16 cellular contexts compared by ENCODE assay signal in the genomic region with DNA sequence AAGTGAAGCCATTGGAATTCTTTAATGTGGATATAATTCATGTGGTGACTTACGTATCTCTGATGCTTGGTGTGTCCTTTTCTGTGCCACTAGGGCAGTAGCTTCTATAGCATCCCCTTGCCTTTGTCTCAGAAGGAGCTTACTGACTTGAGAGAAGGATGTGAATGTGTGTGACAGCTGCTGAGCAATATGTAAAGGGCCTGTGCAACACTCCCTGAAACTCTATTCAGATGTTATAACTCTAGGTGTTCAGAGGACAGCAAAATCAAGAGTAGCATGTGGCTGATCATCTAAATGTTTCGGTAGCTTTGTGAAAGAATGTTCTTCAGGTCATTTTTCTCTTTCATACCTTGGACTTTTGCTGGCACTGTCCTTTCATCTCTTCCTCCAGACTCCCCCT.
DNase-seq lines count a peak whose midpoint lies in the region; ATAC-seq and TF ChIP-seq lines count a peak whose summit lies in the region.
"Had no signal": no experiment of that assay in that cellular context is flagged by ENCODE, and none has a peak within 500 bp of the region (broad histone marks: within the 10 kb centered on the region; RNA-seq: fewer than 3 reads in every experiment).

No MANE protein-coding gene starts in this region.

- H3K4me3 Mint-ChIP-seq in CD4-positive, alpha-beta memory T cell, result no peak overlapping the region

- H3K36me3 ChIP-seq in BE2C (no peaks in the 10 kb centered on the region), upper lobe of right lung (peaks cover 29% of the 10 kb centered on the region)
- H3K36me3 ChIP-seq in CD4-positive, alpha-beta memory T cell (ENCODE audit: insufficient read depth, low read length), result no peaks in the 10 kb centered on the region

- no peak for DNase-seq in NCI-H1417 treated with DMSO at 0.1 percent for 48 hours (lab: John Stamatoyannopoulos, UW)
- no peak for DNase-seq in BE2C
- DNase-seq in upper lobe of right lung, result no peak
- no peak for DNase-seq in CD4-positive, alpha-beta memory T cell
- DNase-seq: GM23248, NCI-H1092, NCI-H187, NCI-H446, SK-N-SH, T-helper 1 cell had no signal

- no peaks in the 10 kb centered on the region for H3K27me3 Mint-ChIP-seq in CD4-positive, alpha-beta memory T cell

- POLR2A ChIA-PET in CD4-positive, alpha-beta memory T cell (lab: Charles Lee; ENCODE audit: partially characterized antibody), result no interaction called here

- H3K4me3 ChIP-seq in BE2C (ENCODE audit: low read depth, low read length) (no peak overlapping the region), upper lobe of right lung (no peak overlapping the region)
- H3K4me3 ChIP-seq in CD4-positive, alpha-beta memory T cell (ENCODE audit: low read length in 2 of 2), result no peak overlapping the region
- H3K4me3 ChIP-seq: BLaER1, GM23248 had no signal

- CTCF ChIA-PET in CD4-positive, alpha-beta memory T cell (lab: Charles Lee; ENCODE audit: partially characterized antibody), result interaction anchor here (1.0 kb wide), 1 partner anchor 51 kb away, joined by 4 read pairs; no protein-coding TSS in a partner anchor

- no peaks in the 10 kb centered on the region for H3K4me1 Mint-ChIP-seq in CD4-positive, alpha-beta memory T cell

- no peak overlapping the region for H3K27ac Mint-ChIP-seq in CD4-positive, alpha-beta memory T cell

- H3K9me3 ChIP-seq in BE2C (no peaks in the 10 kb centered on the region), upper lobe of right lung (no peaks in the 10 kb centered on the region)
- H3K9me3 ChIP-seq in CD4-positive, alpha-beta memory T cell (ENCODE audit: control insufficient read depth in 1 of 2, low read length in 2 of 2), result no peaks in the 10 kb centered on the region
- H3K9me3 ChIP-seq: BLaER1, SK-N-SH had no signal

- intact Hi-C loops in upper lobe of right lung (cut with DNase I), result loop anchor here (2.0 kb wide), 1 partner anchor 25 kb away; no protein-coding TSS in a partner anchor
- intact Hi-C loops in CD4-positive, alpha-beta memory T cell (cut with micrococcal nuclease), result no loop called here

- H3K9me3 Mint-ChIP-seq in CD4-positive, alpha-beta memory T cell, result peaks cover 0 to 5% (median 0%) of the 10 kb centered on the region in 8 donors

- TF ChIP-seq CTCF in BE2C (IDR thresholded peaks at IDR 0.05; ENCODE audit: low read depth, low read length) (no peak), upper lobe of right lung (IDR thresholded peaks at IDR 0.05) (no peak)

- peak; percentile 41 for ATAC-seq in GM18870 (IDR thresholded peaks at IDR 0.05; ENCODE audit: unreplicated experiment)
- peak; percentile 45 for ATAC-seq in HG02798 (IDR thresholded peaks at IDR 0.05; ENCODE audit: poor library complexity, unreplicated experiment)
- ATAC-seq in HG03442 (IDR thresholded peaks at IDR 0.05; ENCODE audit: unreplicated experiment), result peak; percentile 70
- no peak for ATAC-seq in upper lobe of right lung
- ATAC-seq: Panc1, Right ventricle myocardium inferior had no signal

- H3K27me3 ChIP-seq in BE2C, result no peaks in the 10 kb centered on the region
- H3K27me3 ChIP-seq in upper lobe of right lung, result no peaks in the 10 kb centered on the region
- no peaks in the 10 kb centered on the region for H3K27me3 ChIP-seq in CD4-positive, alpha-beta memory T cell (ENCODE audit: insufficient read depth, low read length)
- H3K27me3 ChIP-seq: BLaER1 had no signal

- H3K27ac ChIP-seq in upper lobe of right lung, result no peak overlapping the region
- no peak overlapping the region for H3K27ac ChIP-seq in CD4-positive, alpha-beta memory T cell (ENCODE audit: low read depth, low read length)
- H3K27ac ChIP-seq: BLaER1, GM23248 had no signal

- no peaks in the 10 kb centered on the region for H3K4me1 ChIP-seq in BE2C
- no peaks in the 10 kb centered on the region for H3K4me1 ChIP-seq in upper lobe of right lung
- no peaks in the 10 kb centered on the region for H3K4me1 ChIP-seq in CD4-positive, alpha-beta memory T cell (ENCODE audit: insufficient read depth, low read length)

- H3K36me3 Mint-ChIP-seq in CD4-positive, alpha-beta memory T cell, result peaks cover 38 to 51% of the 10 kb centered on the region in 2 donors
